25 cellular contexts compared by ENCODE assay signal in genomic region chr13:21996049-21996448, GRCh38.
"Had no signal": no experiment of that assay in that cellular context is flagged by ENCODE, and none has a peak within 500 bp of the region (broad histone marks: within the 10 kb centered on the region; RNA-seq: fewer than 3 reads in every experiment).

No MANE protein-coding gene starts in this region.

- H3K4me1 ChIP-seq: parathyroid adenoma, psoas muscle, right lobe of liver, sigmoid colon, stomach, testis, tibial artery, upper lobe of right lung, uterus had no signal

- H3K36me3 ChIP-seq: neural progenitor cell, neutrophil, ovary, right lobe of liver, sigmoid colon, stomach, tibial artery, transverse colon, upper lobe of right lung, uterus had no signal

- H3K27me3 ChIP-seq: neural progenitor cell, neutrophil, ovary, right lobe of liver, sigmoid colon, testis, transverse colon, upper lobe of right lung, uterus had no signal

- H2AFZ ChIP-seq: neural progenitor cell, parathyroid adenoma had no signal

- DNase-seq: naive thymus-derived CD4-positive, alpha-beta T cell; natural killer cell; nucleus accumbens; ovary; posterior cingulate gyrus; psoas muscle; right lobe of liver; sigmoid colon; small intestine; stimulated activated CD4-positive, alpha-beta T cell treated with anti-CD3 and anti-CD28 coated beads, Interleukin-15, amount 100 ng/mL, for 24 hours; stimulated activated CD4-positive, alpha-beta T cell treated with anti-CD3 and anti-CD28 coated beads, Interleukin-2, amount 100 ng/mL, for 24 hours; stimulated activated CD4-positive, alpha-beta T cell treated with anti-CD3 and anti-CD28 coated beads, Interleukin-2, amount 100 ng/mL, for 48 hours; stimulated activated CD4-positive, alpha-beta T cell treated with anti-CD3 and anti-CD28 coated beads, Interleukin-4, amount 100 ng/mL, for 24 hours; stimulated activated naive B cell treated with anti-CD40 and anti-IgM and Interleukin-4, amounts not matched to agents 10 μg/mL and 1 μg/mL and 100 μg/mL, for 72 hours; stimulated activated naive CD4-positive, alpha-beta T cell treated with Interleukin-2 at 50 U/mL for 16 hours; stomach; testis; tibial artery; transverse colon; upper lobe of right lung; uterus had no signal

- H3K9me3 ChIP-seq: neutrophil, ovary, psoas muscle, right lobe of liver, sigmoid colon, stomach, testis, tibial artery, transverse colon, upper lobe of right lung, uterus had no signal

- H3K27ac ChIP-seq: neural progenitor cell, neutrophil, ovary, parathyroid adenoma, psoas muscle, right lobe of liver, sigmoid colon, stomach, testis, tibial artery, transverse colon, upper lobe of right lung, uterus had no signal

- ATAC-seq: naive thymus-derived CD4-positive, alpha-beta T cell; natural killer cell; psoas muscle; right lobe of liver; stimulated activated effector memory CD8-positive, alpha-beta T cell treated with anti-CD3 and anti-CD28 coated beads, Interleukin-12 subunit alpha, Interleukin-12 subunit beta, amount 100 ng/mL, for 72 hours; stimulated activated naive B cell treated with anti-CD40 and anti-IgM and Interleukin-4, amounts not matched to agents 10 μg/mL and 1 μg/mL and 100 μg/mL, for 72 hours; upper lobe of right lung had no signal

- H3K9ac ChIP-seq: neural progenitor cell, parathyroid adenoma had no signal

- H3K4me3 ChIP-seq: neural progenitor cell, ovary, psoas muscle, right lobe of liver, sigmoid colon, stomach, testis, tibial artery, transverse colon, upper lobe of right lung, uterus had no signal

- H3K4me2 ChIP-seq: neural progenitor cell had no signal
